ENCODE assay signal across 1 cellular context in genomic region chr6:106159531-106159940, GRCh38.
TF ChIP-seq lines count a peak whose summit lies in the region.

No MANE protein-coding gene starts in this region.

TF ChIP-seq in HCT116, 20 proteins besides CTCF, POLR2A, EP300 and RAD21 (continued from another document):
- TF ChIP-seq REST (IDR thresholded peaks at IDR 0.05; ENCODE audit: low read depth) (no peak), SP1 (IDR thresholded peaks at IDR 0.05; ENCODE audit: low read depth) (peak; percentile 44), ZNF274 (IDR thresholded peaks at IDR 0.05; ENCODE audit: low read depth, low read length) (no peak), FOSL1 (IDR thresholded peaks at IDR 0.05; ENCODE audit: low read depth) (peak; percentile 37; the same call in 1 of the 2 replicates), JUND (IDR thresholded peaks at IDR 0.05) (peak; percentile 49), TCF7L2 (IDR thresholded peaks at IDR 0.05; ENCODE audit: borderline replicate concordance, extremely low read depth, insufficient read depth, insufficient read length) (no peak), CEBPB (IDR thresholded peaks at IDR 0.05; ENCODE audit: low read depth) (no peak)
- TF ChIP-seq, protein P1, sequence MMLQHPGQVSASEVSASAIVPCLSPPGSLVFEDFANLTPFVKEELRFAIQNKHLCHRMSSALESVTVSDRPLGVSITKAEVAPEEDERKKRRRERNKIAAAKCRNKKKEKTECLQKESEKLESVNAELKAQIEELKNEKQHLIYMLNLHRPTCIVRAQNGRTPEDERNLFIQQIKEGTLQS (IDR thresholded peaks at IDR 0.05): no peak
